In the genomic region with DNA sequence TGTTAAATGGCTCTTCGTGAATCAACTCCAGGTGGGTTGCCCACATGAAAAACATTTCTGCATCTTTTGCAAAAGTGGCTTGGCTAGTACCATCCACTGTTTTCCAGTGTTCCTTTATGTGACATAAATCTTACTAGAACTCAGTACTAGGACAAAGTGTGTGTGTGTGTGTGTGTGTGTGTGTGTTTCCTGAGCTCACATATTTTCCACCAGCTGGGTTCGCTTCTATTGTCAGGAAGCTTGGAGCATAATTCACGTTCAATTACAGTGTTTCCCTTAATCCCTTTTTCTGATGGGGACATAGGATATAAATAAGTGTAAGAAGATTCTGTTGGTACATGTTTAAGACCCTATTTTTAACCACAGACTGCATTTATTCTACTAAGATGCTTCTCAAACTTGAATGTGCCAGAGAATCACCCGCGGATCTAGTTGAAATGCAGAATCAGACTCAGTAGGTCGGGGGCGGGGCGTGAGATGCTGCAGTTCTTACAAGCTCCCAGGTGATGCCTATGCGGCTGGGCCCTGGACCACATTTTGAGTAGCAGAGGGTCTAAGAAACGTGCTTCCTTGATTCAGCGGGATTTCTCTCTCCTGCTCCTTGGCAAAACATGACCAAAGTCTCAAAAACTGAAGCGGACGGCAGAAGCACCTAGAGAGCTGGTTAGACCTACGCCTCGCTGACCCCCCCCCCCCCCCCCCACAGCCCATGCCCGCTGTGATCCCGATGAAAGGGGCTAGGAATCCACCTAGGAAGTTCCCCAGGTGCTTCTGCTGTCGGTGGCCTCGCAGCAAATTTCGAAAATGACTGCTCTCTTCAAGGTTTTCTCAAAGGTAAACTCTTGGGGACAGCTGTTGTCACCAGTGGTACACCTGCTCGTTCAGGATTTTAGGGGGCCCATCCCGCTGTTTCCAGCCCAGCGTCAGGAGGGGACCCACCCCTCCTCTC, we compare ENCODE assay signal across 8 cellular contexts. TPM values are rescaled to one million over a fixed set of nuclear protein-coding genes. Genes with fewer than 3 reads are reported as not detected.
DNase-seq lines count a peak whose midpoint lies in the region; ATAC-seq and TF ChIP-seq lines count a peak whose summit lies in the region.

No MANE protein-coding gene starts in this region.

- H3K36me3 Mint-ChIP-seq in Caco-2 (ENCODE audit: insufficient read depth, unreplicated experiment), result no peaks in the 10 kb centered on the region

- DNase-seq in Caco-2, result no peak
- no peak for DNase-seq in RWPE2 (ENCODE audit: low spot score)
- DNase-seq in adrenal gland, result peak in 5 of 7 donors; percentile 9 to 53 (median 21)
- peak; percentile 58 for DNase-seq in hepatocyte (ENCODE audit: low spot score)
- DNase-seq in HCEC 1CT, result no peak

- H3K4me3 ChIP-seq in Caco-2 (ENCODE audit: low read depth, low read length), result peak overlapping the region; percentile 62
- peak overlapping the region; percentile 95 for H3K4me3 ChIP-seq in RWPE2 (ENCODE audit: severe bottlenecking)
- H3K4me3 ChIP-seq in adrenal gland, result peak overlapping the region in 3 of 4 donors; percentile 47 to 72 (median 68)
- H3K4me3 ChIP-seq in hepatocyte, result peak overlapping the region; percentile 9
- H3K4me3 ChIP-seq in skeletal muscle satellite cell (ENCODE audit: low read length), result peak overlapping the region; percentile 76

- H3K9me3 Mint-ChIP-seq in Caco-2 (ENCODE audit: unreplicated experiment), result no peaks in the 10 kb centered on the region

- POLR2A ChIA-PET in Caco-2 (lab: Charles Lee), result no interaction called here

- H3K27me3 ChIP-seq in Caco-2 (replicated peaks; ENCODE audit: control insufficient read depth, insufficient read depth, low read length) (no peaks in the 10 kb centered on the region), RWPE2 (ENCODE audit: insufficient read depth, poor library complexity, severe bottlenecking) (no peaks in the 10 kb centered on the region), adrenal gland (no peaks in the 10 kb centered on the region), hepatocyte (no peaks in the 10 kb centered on the region), skeletal muscle satellite cell (ENCODE audit: control insufficient read depth, insufficient read depth, low read length) (no peaks in the 10 kb centered on the region)

- TF ChIP-seq CTCF in Caco-2 (IDR thresholded peaks at IDR 0.05; ENCODE audit: insufficient read depth in 1 of 2, low read depth in 1 of 2, low read length in 1 of 2, severe bottlenecking in 1 of 2, unreplicated experiment in 1 of 2), result no peak
- TF ChIP-seq CTCF in RWPE2 (IDR thresholded peaks at IDR 0.05; ENCODE audit: poor library complexity, severe bottlenecking), result no peak
- TF ChIP-seq CTCF in adrenal gland (IDR thresholded peaks at IDR 0.05), result no peak
- no peak for TF ChIP-seq CTCF in hepatocyte (IDR thresholded peaks at IDR 0.05; ENCODE audit: poor library complexity)

- intact Hi-C loops in Caco-2 (cut with micrococcal nuclease; ENCODE audit: unreplicated experiment), result loop anchor here (1.0 to 2.0 kb wide), 2 partner anchors 69 to 85 kb away; a partner anchor contains a TSS
- intact Hi-C loops in adrenal gland (cut with DNase I), result no loop called here

- H3K4me2 ChIP-seq in hepatocyte (peak overlapping the region; percentile 87), skeletal muscle satellite cell (ENCODE audit: low read length) (peak overlapping the region; percentile 82)

- H3K27ac Mint-ChIP-seq in Caco-2 (ENCODE audit: unreplicated experiment), result no peak overlapping the region

- H3K9me3 ChIP-seq in Caco-2 (no peaks in the 10 kb centered on the region), RWPE2 (ENCODE audit: severe bottlenecking) (no peaks in the 10 kb centered on the region), adrenal gland (replicated peaks in 1 of 3) (no peaks in the 10 kb centered on the region), hepatocyte (ENCODE audit: low read depth) (no peaks in the 10 kb centered on the region), skeletal muscle satellite cell (replicated peaks; ENCODE audit: low read length) (no peaks in the 10 kb centered on the region)

- H3K4me3 Mint-ChIP-seq in Caco-2 (ENCODE audit: unreplicated experiment), result peak overlapping the region; percentile 73

- H3K4me1 ChIP-seq in Caco-2 (no peaks in the 10 kb centered on the region), RWPE2 (ENCODE audit: insufficient read depth, poor library complexity, severe bottlenecking) (no peaks in the 10 kb centered on the region), adrenal gland (replicated peaks in 1 of 2) (peaks cover 0 to 5% of the 10 kb centered on the region in 2 donors), hepatocyte (ENCODE audit: insufficient read depth) (peaks cover 3% of the 10 kb centered on the region), skeletal muscle satellite cell (ENCODE audit: control insufficient read depth, insufficient read depth, low read length) (no peaks in the 10 kb centered on the region)

- no peak for TF ChIP-seq POLR2A in adrenal gland (IDR thresholded peaks at IDR 0.05)

- H3K27ac ChIP-seq in RWPE2 (ENCODE audit: poor library complexity, severe bottlenecking) (no peak overlapping the region), adrenal gland (peak overlapping the region in 2 of 5 donors; percentile 72 to 82), hepatocyte (peak overlapping the region; percentile 53)

- CTCF ChIA-PET in Caco-2 (lab: Charles Lee), result no interaction called here

- H3K9ac ChIP-seq in skeletal muscle satellite cell (ENCODE audit: low read depth, low read length), result peak overlapping the region; percentile 94

- BruUV-seq in Caco-2 (replicated peaks; lab: Mats Ljungman, UMichigan), result TSS peak; percentile 70

- 5 to 34% (median 30%) methylated on average over 5 to 23 of the region's 23 CpGs for WGBS in adrenal gland, 4 donors
- WGBS in hepatocyte (ENCODE audit: low lambda C conversion rate, missing lambda C conversion rate), result 35% methylated on average over 23 of the region's 23 CpGs

- peak overlapping the region; percentile 38 for H2AFZ ChIP-seq in hepatocyte

- H3K36me3 ChIP-seq in Caco-2 (ENCODE audit: control insufficient read depth, insufficient read depth, low read length) (no peaks in the 10 kb centered on the region), RWPE2 (ENCODE audit: low read depth) (no peaks in the 10 kb centered on the region), adrenal gland (replicated peaks in 1 of 2) (no peaks in the 10 kb centered on the region), hepatocyte (replicated peaks; ENCODE audit: insufficient read depth, low read depth) (no peaks in the 10 kb centered on the region), skeletal muscle satellite cell (ENCODE audit: insufficient read depth, low read length) (no peaks in the 10 kb centered on the region)

- no peaks in the 10 kb centered on the region for H3K4me1 Mint-ChIP-seq in Caco-2 (ENCODE audit: low read depth, unreplicated experiment)

- no peaks in the 10 kb centered on the region for H3K27me3 Mint-ChIP-seq in Caco-2 (ENCODE audit: insufficient read depth, unreplicated experiment)

- H4K20me1 ChIP-seq in hepatocyte (ENCODE audit: insufficient read depth, poor library complexity, severe bottlenecking), result no peaks in the 10 kb centered on the region

- H3K9me2 ChIP-seq in hepatocyte (replicated peaks; ENCODE audit: insufficient read depth), result no peaks in the 10 kb centered on the region

- H3K79me2 ChIP-seq in hepatocyte, result peaks cover 10% of the 10 kb centered on the region

- ATAC-seq in HG02884 (IDR thresholded peaks at IDR 0.05; ENCODE audit: unreplicated experiment) (peak; percentile 1), RWPE2 (ENCODE audit: low read depth) (no peak), HG02623 (IDR thresholded peaks at IDR 0.05; ENCODE audit: unreplicated experiment) (no peak)

RNA-seq across cellular contexts. Expression of a gene that starts 0.8 kb away (rescaled TPM):
- total RNA-seq in Caco-2 (2022) (8.6 and 9.3 TPM in 2 replicates), adrenal gland (100 to 1,000 TPM in 1 of 8 donors, 10 to 100 TPM in 7; 44.4 to 102 (median 59.0) TPM), hepatocyte (23.9 and 35.1 TPM in 2 replicates)
- polyA plus RNA-seq in adrenal gland (10 to 100 TPM; 20.0 to 34.4 (median 27.8) TPM), hepatocyte (23.5 and 32.0 TPM in 2 replicates)
- total RNA-seq in skeletal muscle satellite cell (2012; rRNA removed), result 29.1 and 30.2 TPM in 2 replicates

Comparison
In these comparisons a context has a peak if more than half of its experiments do, and no peak if none do; other contexts are left out.
1. DNase-seq: peak in adrenal gland (5 of 7) and hepatocyte (single experiment); none in Caco-2 (0 of 2), RWPE2 (single experiment) and HCEC 1CT (single experiment).
2. H3K4me3 ChIP-seq: peak in every context shown above with its lines; median percentile 95 in RWPE2; 76 in skeletal muscle satellite cell; 68 in adrenal gland; 62 in Caco-2; 9 in hepatocyte.